In the genomic region with DNA sequence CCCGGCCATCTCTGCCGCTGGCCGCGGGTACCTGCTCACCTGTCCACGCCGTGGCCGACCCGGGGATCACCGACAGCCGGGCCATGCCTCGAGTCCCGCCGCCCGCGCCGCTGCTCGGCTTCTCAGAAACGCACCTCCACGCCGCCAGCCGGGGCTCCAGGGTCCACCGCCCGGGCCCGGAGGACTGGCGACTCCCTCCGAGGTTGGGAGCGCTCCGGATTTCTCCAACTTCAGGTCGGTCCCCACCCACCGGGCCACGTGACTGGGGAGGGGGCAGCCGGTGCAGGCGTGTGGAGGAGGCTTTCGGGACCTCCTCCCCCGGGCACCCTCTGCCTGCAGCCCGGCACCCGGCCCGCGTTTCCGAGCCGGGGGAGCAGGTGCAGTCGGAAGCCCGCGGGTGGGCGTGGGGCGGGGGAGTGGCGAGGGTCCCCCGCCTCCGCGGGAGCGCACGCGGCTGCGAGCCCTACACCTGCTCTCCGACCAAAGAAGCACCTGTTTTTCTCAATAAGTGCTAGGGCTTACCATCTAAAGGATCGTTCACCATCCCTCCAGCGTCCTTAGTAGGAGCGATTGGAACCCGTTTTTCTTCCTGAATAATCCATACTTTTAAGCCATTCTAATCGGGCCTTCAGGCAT, we compare ENCODE assay signal across 8 cellular contexts. TPM values are rescaled to one million over a fixed set of nuclear protein-coding genes. Genes with fewer than 3 reads are reported as not detected.
A peak's percentile ranks its signal among the peaks of the same experiment; 100 is the strongest.
DNase-seq lines count a peak whose midpoint lies in the region; ATAC-seq, FAIRE-seq and TF ChIP-seq lines count a peak whose summit lies in the region.

No MANE protein-coding gene starts in this region.

- H3K9ac ChIP-seq in kidney (ENCODE audit: low read length in 2 of 2), result no peak overlapping the region

- H3K4me3 Mint-ChIP-seq in Calu3 (ENCODE audit: low read depth, unreplicated experiment), result peak overlapping the region; percentile 24

- H3K9me3 ChIP-seq in ascending aorta (no peaks in the 10 kb centered on the region), kidney (ENCODE audit: control insufficient read depth in 1 of 2, low read length in 2 of 2) (no peaks in the 10 kb centered on the region)

- peaks cover 22% of the 10 kb centered on the region for H3K36me3 Mint-ChIP-seq in Calu3 (ENCODE audit: insufficient read depth, unreplicated experiment)

- H3K27me3 ChIP-seq in ascending aorta, result no peaks in the 10 kb centered on the region

- H3K4me1 Mint-ChIP-seq in Calu3 (ENCODE audit: low read depth, unreplicated experiment), result no peaks in the 10 kb centered on the region

- no peaks in the 10 kb centered on the region for H3K9me3 Mint-ChIP-seq in Calu3 (ENCODE audit: low read depth, unreplicated experiment)

- FAIRE-seq in kidney (lab: Jason Lieb, UNC), result no peak

- H3K4me3 ChIP-seq in ascending aorta, result peak overlapping the region; percentile 40 to 61
- H3K4me3 ChIP-seq in kidney (ENCODE audit: low read length in 2 of 2), result peak overlapping the region in 1 of 2 donors; percentile 32

- H3K4me1 ChIP-seq in ascending aorta, result peaks cover 0 to 14% of the 10 kb centered on the region in 2 donors
- peaks cover 6 to 8% of the 10 kb centered on the region in 2 donors for H3K4me1 ChIP-seq in kidney (ENCODE audit: control insufficient read depth in 1 of 2, insufficient read depth in 1 of 2, low read depth in 1 of 2, low read length in 2 of 2)

- DNase-seq in Calu3, result no peak
- DNase-seq in NCI-H345 (lab: John Stamatoyannopoulos, UW), result peak; percentile 76
- DNase-seq in ascending aorta (ENCODE audit: low spot score in 2 of 2), result peak in 1 of 2 donors; percentile 65
- DNase-seq in kidney, result peak; percentile 79
- peak; percentile 29 for DNase-seq in stimulated activated naive CD4-positive, alpha-beta T cell treated with Interleukin-2 at 50 U/mL for 16 hours (lab: John Stamatoyannopoulos, UW)
- no peak for DNase-seq in SHP77 treated with DMSO at 0.1 percent for 48 hours (lab: John Stamatoyannopoulos, UW)
- DNase-seq in SIG-M5 (lab: John Stamatoyannopoulos, UW), result no peak

- CTCF ChIA-PET in Calu3 (lab: Charles Lee), result no interaction called here

- no peak for ATAC-seq in HG03457 (IDR thresholded peaks at IDR 0.05; ENCODE audit: unreplicated experiment)

- no peak for TF ChIP-seq CTCF in Calu3 (IDR thresholded peaks at IDR 0.05; ENCODE audit: unreplicated experiment)
- no peak for TF ChIP-seq CTCF in ascending aorta (IDR thresholded peaks at IDR 0.05)
- TF ChIP-seq CTCF in kidney (IDR thresholded peaks at IDR 0.05; ENCODE audit: borderline replicate concordance, extremely low read depth, insufficient read depth), result no peak

- BruUV-seq in Calu3 (replicated peaks; lab: Mats Ljungman, UMichigan), result no TSS peak

- intact Hi-C loops in Calu3 (cut with micrococcal nuclease; ENCODE audit: unreplicated experiment) (no loop called here), ascending aorta (cut with DNase I) (loop anchor here (2.0 to 5.0 kb wide), 2 partner anchors 94 to 133 kb away; partner anchors contain the start of gene AKIP1), kidney (cut with DNase I) (no loop called here)

- H3K27ac Mint-ChIP-seq in Calu3 (ENCODE audit: unreplicated experiment), result peak overlapping the region; percentile 10

- peaks cover 94% of the 10 kb centered on the region for H3K27me3 Mint-ChIP-seq in Calu3 (ENCODE audit: unreplicated experiment)

- H3K36me3 ChIP-seq in ascending aorta (no peaks in the 10 kb centered on the region), kidney (ENCODE audit: control insufficient read depth in 1 of 2, insufficient read depth in 2 of 2, low read length in 2 of 2) (no peaks in the 10 kb centered on the region)

- peak overlapping the region in 1 of 2 donors; percentile 0 for H3K27ac ChIP-seq in ascending aorta
- no peak overlapping the region for H3K27ac ChIP-seq in kidney (ENCODE audit: low read depth in 2 of 2, low read length in 2 of 2)

RNA-seq across cellular contexts. Expression of gene NRIP3, which starts 0.6 kb away (rescaled TPM):
- total RNA-seq in Calu3 (2022) (0.73 and 0.83 TPM in 2 replicates), ascending aorta (7.7 TPM), kidney (1.6 TPM)
- polyA plus RNA-seq in kidney (ENCODE audit: insufficient read depth, low read depth, low replicate concordance), result 1.1 TPM

RNA-seq across cellular contexts. Expression of gene TMEM9B, which starts 40.2 kb away (rescaled TPM):
- 31.3 and 31.5 TPM in 2 replicates for total RNA-seq in Calu3 (2022)
- total RNA-seq in ascending aorta, result 42.4 TPM
- total RNA-seq in kidney, result 64.4 TPM
- 73.0 TPM for polyA plus RNA-seq in kidney (ENCODE audit: insufficient read depth, low read depth, low replicate concordance)

Comparison
In these comparisons a context has a peak if more than half of its experiments do, and no peak if none do; other contexts are left out.
1. DNase-seq: peak in NCI-H345 (single experiment), kidney (single experiment) and stimulated activated naive CD4-positive, alpha-beta T cell treated with Interleukin-2 at 50 U/mL for 16 hours (single experiment); none in Calu3 (single experiment), SHP77 treated with DMSO at 0.1 percent for 48 hours (single experiment) and SIG-M5 (single experiment).